Comparison of ENCODE assay signal across 1 cellular context in genomic region chr11:2728663-2729332, GRCh38.
TF ChIP-seq lines count a peak whose summit lies in the region.

No MANE protein-coding gene starts in this region.

TF ChIP-seq in HepG2, 621 proteins besides CTCF, POLR2A, EP300 and RAD21 (continued from another document and continues in another):
- TF ChIP-seq, protein P1, sequence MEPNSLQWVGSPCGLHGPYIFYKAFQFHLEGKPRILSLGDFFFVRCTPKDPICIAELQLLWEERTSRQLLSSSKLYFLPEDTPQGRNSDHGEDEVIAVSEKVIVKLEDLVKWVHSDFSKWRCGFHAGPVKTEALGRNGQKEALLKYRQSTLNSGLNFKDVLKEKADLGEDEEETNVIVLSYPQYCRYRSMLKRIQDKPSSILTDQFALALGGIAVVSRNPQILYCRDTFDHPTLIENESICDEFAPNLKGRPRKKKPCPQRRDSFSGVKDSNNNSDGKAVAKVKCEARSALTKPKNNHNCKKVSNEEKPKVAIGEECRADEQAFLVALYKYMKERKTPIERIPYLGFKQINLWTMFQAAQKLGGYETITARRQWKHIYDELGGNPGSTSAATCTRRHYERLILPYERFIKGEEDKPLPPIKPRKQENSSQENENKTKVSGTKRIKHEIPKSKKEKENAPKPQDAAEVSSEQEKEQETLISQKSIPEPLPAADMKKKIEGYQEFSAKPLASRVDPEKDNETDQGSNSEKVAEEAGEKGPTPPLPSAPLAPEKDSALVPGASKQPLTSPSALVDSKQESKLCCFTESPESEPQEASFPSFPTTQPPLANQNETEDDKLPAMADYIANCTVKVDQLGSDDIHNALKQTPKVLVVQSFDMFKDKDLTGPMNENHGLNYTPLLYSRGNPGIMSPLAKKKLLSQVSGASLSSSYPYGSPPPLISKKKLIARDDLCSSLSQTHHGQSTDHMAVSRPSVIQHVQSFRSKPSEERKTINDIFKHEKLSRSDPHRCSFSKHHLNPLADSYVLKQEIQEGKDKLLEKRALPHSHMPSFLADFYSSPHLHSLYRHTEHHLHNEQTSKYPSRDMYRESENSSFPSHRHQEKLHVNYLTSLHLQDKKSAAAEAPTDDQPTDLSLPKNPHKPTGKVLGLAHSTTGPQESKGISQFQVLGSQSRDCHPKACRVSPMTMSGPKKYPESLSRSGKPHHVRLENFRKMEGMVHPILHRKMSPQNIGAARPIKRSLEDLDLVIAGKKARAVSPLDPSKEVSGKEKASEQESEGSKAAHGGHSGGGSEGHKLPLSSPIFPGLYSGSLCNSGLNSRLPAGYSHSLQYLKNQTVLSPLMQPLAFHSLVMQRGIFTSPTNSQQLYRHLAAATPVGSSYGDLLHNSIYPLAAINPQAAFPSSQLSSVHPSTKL (CRISPR knock-in tag; IDR thresholded peaks at IDR 0.05) = peak; percentile 65
- TF ChIP-seq JARID2 (CRISPR knock-in tag; IDR thresholded peaks at IDR 0.05; ENCODE audit: insufficient replicate concordance) = no peak
- no peak for TF ChIP-seq PRDM10 (CRISPR knock-in tag; IDR thresholded peaks at IDR 0.05; ENCODE audit: low read depth)
- TF ChIP-seq, protein P2, sequence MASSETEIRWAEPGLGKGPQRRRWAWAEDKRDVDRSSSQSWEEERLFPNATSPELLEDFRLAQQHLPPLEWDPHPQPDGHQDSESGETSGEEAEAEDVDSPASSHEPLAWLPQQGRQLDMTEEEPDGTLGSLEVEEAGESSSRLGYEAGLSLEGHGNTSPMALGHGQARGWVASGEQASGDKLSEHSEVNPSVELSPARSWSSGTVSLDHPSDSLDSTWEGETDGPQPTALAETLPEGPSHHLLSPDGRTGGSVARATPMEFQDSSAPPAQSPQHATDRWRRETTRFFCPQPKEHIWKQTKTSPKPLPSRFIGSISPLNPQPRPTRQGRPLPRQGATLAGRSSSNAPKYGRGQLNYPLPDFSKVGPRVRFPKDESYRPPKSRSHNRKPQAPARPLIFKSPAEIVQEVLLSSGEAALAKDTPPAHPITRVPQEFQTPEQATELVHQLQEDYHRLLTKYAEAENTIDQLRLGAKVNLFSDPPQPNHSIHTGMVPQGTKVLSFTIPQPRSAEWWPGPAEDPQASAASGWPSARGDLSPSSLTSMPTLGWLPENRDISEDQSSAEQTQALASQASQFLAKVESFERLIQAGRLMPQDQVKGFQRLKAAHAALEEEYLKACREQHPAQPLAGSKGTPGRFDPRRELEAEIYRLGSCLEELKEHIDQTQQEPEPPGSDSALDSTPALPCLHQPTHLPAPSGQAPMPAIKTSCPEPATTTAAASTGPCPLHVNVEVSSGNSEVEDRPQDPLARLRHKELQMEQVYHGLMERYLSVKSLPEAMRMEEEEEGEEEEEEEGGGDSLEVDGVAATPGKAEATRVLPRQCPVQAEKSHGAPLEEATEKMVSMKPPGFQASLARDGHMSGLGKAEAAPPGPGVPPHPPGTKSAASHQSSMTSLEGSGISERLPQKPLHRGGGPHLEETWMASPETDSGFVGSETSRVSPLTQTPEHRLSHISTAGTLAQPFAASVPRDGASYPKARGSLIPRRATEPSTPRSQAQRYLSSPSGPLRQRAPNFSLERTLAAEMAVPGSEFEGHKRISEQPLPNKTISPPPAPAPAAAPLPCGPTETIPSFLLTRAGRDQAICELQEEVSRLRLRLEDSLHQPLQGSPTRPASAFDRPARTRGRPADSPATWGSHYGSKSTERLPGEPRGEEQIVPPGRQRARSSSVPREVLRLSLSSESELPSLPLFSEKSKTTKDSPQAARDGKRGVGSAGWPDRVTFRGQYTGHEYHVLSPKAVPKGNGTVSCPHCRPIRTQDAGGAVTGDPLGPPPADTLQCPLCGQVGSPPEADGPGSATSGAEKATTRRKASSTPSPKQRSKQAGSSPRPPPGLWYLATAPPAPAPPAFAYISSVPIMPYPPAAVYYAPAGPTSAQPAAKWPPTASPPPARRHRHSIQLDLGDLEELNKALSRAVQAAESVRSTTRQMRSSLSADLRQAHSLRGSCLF (CRISPR knock-in tag; IDR thresholded peaks at IDR 0.05; ENCODE audit: borderline replicate concordance) = no peak
- TF ChIP-seq, protein P3, sequence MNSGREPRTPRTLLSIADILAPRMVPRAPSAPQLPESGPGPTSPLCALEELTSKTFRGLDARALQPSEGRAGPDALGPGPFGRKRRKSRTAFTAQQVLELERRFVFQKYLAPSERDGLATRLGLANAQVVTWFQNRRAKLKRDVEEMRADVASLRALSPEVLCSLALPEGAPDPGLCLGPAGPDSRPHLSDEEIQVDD (CRISPR knock-in tag; IDR thresholded peaks at IDR 0.05; ENCODE audit: borderline replicate concordance) = no peak
- TF ChIP-seq ZIK1 (CRISPR knock-in tag; IDR thresholded peaks at IDR 0.05; ENCODE audit: borderline replicate concordance, low read depth) = peak; percentile 88; the same call in 1 of the 2 replicates
- peak; percentile 69 for TF ChIP-seq ZNF264 (CRISPR knock-in tag; IDR thresholded peaks at IDR 0.05)
- no peak for TF ChIP-seq ZC3H13 (CRISPR knock-in tag; IDR thresholded peaks at IDR 0.05)
- no peak for TF ChIP-seq ZEB1 (IDR thresholded peaks at IDR 0.05; ENCODE audit: insufficient replicate concordance, low read depth)
- no peak for TF ChIP-seq MXD4 (CRISPR knock-in tag; IDR thresholded peaks at IDR 0.05)
- TF ChIP-seq SP1 (IDR thresholded peaks at IDR 0.05) = no peak
- peak; percentile 32; the same call in 1 of the 2 replicates for TF ChIP-seq SP1 (CRISPR knock-in tag; IDR thresholded peaks at IDR 0.05)
- TF ChIP-seq FOSL1 (CRISPR knock-in tag; IDR thresholded peaks at IDR 0.05; ENCODE audit: borderline replicate concordance) = peak; percentile 7; the same call in 1 of the 2 replicates
- TF ChIP-seq SNRNP70 (IDR thresholded peaks at IDR 0.05; ENCODE audit: low read depth, low read length) = no peak
- peak; percentile 67 for TF ChIP-seq PPARG (CRISPR knock-in tag; conservative IDR thresholded peaks at IDR 0.05)
- no peak; the same call in 1 of the 2 replicates for TF ChIP-seq SSRP1 (CRISPR knock-in tag; IDR thresholded peaks at IDR 0.05)
- TF ChIP-seq ZHX1 (CRISPR knock-in tag; IDR thresholded peaks at IDR 0.05; ENCODE audit: low read depth) = peak; percentile 12; the same call in 1 of the 2 replicates
- peak; percentile 95 for TF ChIP-seq ZFX (CRISPR knock-in tag; IDR thresholded peaks at IDR 0.05; ENCODE audit: low read depth)
- peak; percentile 71; the same call in 1 of the 2 replicates for TF ChIP-seq DPF2 (CRISPR knock-in tag; IDR thresholded peaks at IDR 0.05; ENCODE audit: borderline replicate concordance, low read depth)
- no peak for TF ChIP-seq LRRFIP1 (CRISPR knock-in tag; conservative IDR thresholded peaks at IDR 0.05)
- no peak for TF ChIP-seq ETV6 (CRISPR knock-in tag; conservative IDR thresholded peaks at IDR 0.05)
- 0 out of 2 replicates have a peak, but pooled peaks have one; percentile 30 for TF ChIP-seq SIX1 (CRISPR knock-in tag; IDR thresholded peaks at IDR 0.05; ENCODE audit: borderline replicate concordance)
- peak; percentile 51; the same call in 1 of the 2 replicates for TF ChIP-seq ZNF770 (CRISPR knock-in tag; IDR thresholded peaks at IDR 0.05)
